ENCODE assay signal across 11 cellular contexts in the genomic region with DNA sequence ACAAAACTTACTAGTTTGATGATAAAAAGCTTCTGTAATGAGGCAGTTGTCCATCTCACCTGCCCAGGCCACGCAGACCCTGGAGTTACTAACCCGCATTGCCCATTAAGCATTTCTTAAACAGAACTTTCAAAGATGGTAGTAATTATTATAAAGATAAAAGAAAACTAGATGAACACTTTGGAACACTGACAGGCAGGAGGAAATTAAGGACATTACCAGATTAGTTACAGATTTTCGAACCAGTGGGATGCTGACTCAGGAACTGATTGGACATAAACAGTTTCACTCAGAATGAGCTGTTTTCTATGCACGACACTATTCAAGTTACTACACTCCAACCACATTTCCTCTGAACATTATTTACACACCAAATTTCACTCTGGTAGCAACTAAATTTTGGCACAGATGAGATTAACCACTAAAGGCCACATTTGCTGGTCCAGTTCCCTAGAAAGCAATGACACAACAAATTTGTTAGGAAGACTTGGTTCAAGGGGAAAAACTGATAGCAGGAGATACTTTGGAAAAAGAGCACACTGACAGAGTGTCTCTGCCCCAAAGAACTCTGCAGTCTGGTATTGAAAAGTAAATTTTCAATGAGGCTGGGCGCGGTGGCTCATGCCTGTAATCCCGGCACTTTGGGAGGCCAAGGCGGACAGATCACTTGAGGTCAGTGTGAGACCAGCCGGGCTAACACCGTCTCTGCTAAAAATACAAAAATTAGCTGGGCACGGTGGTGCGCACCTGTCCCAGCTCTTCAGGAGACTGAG. TPM values are rescaled to one million over a fixed set of nuclear protein-coding genes. Genes with fewer than 3 reads are reported as not detected.
DNase-seq lines count a peak whose midpoint lies in the region; ATAC-seq, FAIRE-seq and TF ChIP-seq lines count a peak whose summit lies in the region.
"Had no signal": no experiment of that assay in that cellular context is flagged by ENCODE, and none has a peak within 500 bp of the region (broad histone marks: within the 10 kb centered on the region; RNA-seq: fewer than 3 reads in every experiment).

No MANE protein-coding gene starts in this region.

- no peak overlapping the region for H3K4me3 Mint-ChIP-seq in activated B cell treated with CpG ODN at 0.5 μM for 24 hours

- TF ChIP-seq POLR2A in GM12891 (IDR thresholded peaks at IDR 0.05; ENCODE audit: low read depth, low read length): no peak; the same call in 1 of the 2 replicates
- no peak for TF ChIP-seq POLR2A in esophagus squamous epithelium (IDR thresholded peaks at IDR 0.05)

- H3K36me3 Mint-ChIP-seq in activated B cell treated with CpG ODN at 0.5 μM for 24 hours (ENCODE audit: low read depth): peaks cover 76% of the 10 kb centered on the region

- no peak for FAIRE-seq in GM12891 (lab: Jason Lieb, UNC)

- H3K9me3 ChIP-seq in A673 (ENCODE audit: low read depth, low read length, poor library complexity, severe bottlenecking) (no peaks in the 10 kb centered on the region), hepatocyte (ENCODE audit: low read depth) (no peaks in the 10 kb centered on the region), esophagus squamous epithelium (no peaks in the 10 kb centered on the region)
- H3K9me3 ChIP-seq: uterus had no signal

- no peaks in the 10 kb centered on the region for H3K27me3 Mint-ChIP-seq in activated B cell treated with CpG ODN at 0.5 μM for 24 hours

- CTCF ChIA-PET in A673 (lab: Charles Lee) (no interaction called here), activated B cell treated with CpG ODN at 0.5 μM for 24 hours (lab: Charles Lee) (interaction anchor here (0.9 kb wide), 1 partner anchor 29 kb away, joined by 3 read pairs; no protein-coding TSS in a partner anchor)

- no peak for TF ChIP-seq CTCF in A673 (conservative IDR thresholded peaks at IDR 0.05; ENCODE audit: low read depth, low read length)
- no peak for TF ChIP-seq CTCF in activated B cell treated with CpG ODN at 0.5 μM for 24 hours (IDR thresholded peaks at IDR 0.05)
- no peak for TF ChIP-seq CTCF in hepatocyte (IDR thresholded peaks at IDR 0.05; ENCODE audit: poor library complexity)
- TF ChIP-seq CTCF in esophagus squamous epithelium (IDR thresholded peaks at IDR 0.05): no peak

- POLR2A ChIA-PET in A673 (lab: Charles Lee; ENCODE audit: low non-redundant PET): no interaction called here
- POLR2A ChIA-PET in activated B cell treated with CpG ODN at 0.5 μM for 24 hours (lab: Charles Lee): interaction anchor here (0.7 to 2.0 kb wide), 9 partner anchors 17 to 73 kb away, joined by 3 to 9 read pairs (median 4); a partner anchor contains a TSS

- intact Hi-C loops in A673 (cut with micrococcal nuclease; ENCODE audit: unreplicated experiment): loop anchor here (5.0 kb wide), 1 partner anchor 35 kb away; no protein-coding TSS in a partner anchor
- intact Hi-C loops in activated B cell treated with CpG ODN at 0.5 μM for 24 hours (cut with micrococcal nuclease): no loop called here
- intact Hi-C loops in esophagus squamous epithelium (cut with DNase I): no loop called here

- H3K9me3 Mint-ChIP-seq in activated B cell treated with CpG ODN at 0.5 μM for 24 hours: no peaks in the 10 kb centered on the region

- H3K4me1 Mint-ChIP-seq in activated B cell treated with CpG ODN at 0.5 μM for 24 hours: peaks cover 26% of the 10 kb centered on the region

- no peak overlapping the region for H2AFZ ChIP-seq in hepatocyte

- H4K20me1 ChIP-seq in hepatocyte (ENCODE audit: insufficient read depth, poor library complexity, severe bottlenecking): peaks cover 50% of the 10 kb centered on the region

- H3K4me1 ChIP-seq in A673 (ENCODE audit: insufficient read depth, low read length, poor library complexity, severe bottlenecking) (peaks cover 28% of the 10 kb centered on the region), hepatocyte (ENCODE audit: insufficient read depth) (peaks cover 16% of the 10 kb centered on the region), esophagus squamous epithelium (peaks cover 14 to 38% (median 21%) of the 10 kb centered on the region in 3 donors)

- H3K27ac ChIP-seq in A673 (ENCODE audit: low read depth, low read length, poor library complexity, severe bottlenecking): peak overlapping the region; percentile 57
- H3K27ac ChIP-seq in hepatocyte: peak overlapping the region; percentile 9
- H3K27ac ChIP-seq in esophagus squamous epithelium: no peak overlapping the region
- H3K27ac ChIP-seq: uterus had no signal

- H3K27ac Mint-ChIP-seq in activated B cell treated with CpG ODN at 0.5 μM for 24 hours: peak overlapping the region; percentile 37

- BruUV-seq in A673 (replicated peaks; lab: Mats Ljungman, UMichigan): no TSS peak

- ATAC-seq in activated B cell treated with CpG ODN at 0.5 μM for 24 hours (ENCODE audit: low read depth): no peak
- no peak for ATAC-seq in HG03432 (IDR thresholded peaks at IDR 0.05; ENCODE audit: unreplicated experiment)

- peaks cover 62% of the 10 kb centered on the region for H3K36me3 ChIP-seq in A673 (ENCODE audit: insufficient read depth, low read length, poor library complexity, severe bottlenecking)
- H3K36me3 ChIP-seq in hepatocyte (replicated peaks; ENCODE audit: insufficient read depth, low read depth): peaks cover 5% of the 10 kb centered on the region
- peaks cover 19 to 64% (median 39%) of the 10 kb centered on the region in 3 donors for H3K36me3 ChIP-seq in esophagus squamous epithelium
- H3K36me3 ChIP-seq: uterus had no signal

- peaks cover 60% of the 10 kb centered on the region for H3K79me2 ChIP-seq in hepatocyte

- H3K4me3 ChIP-seq in A673 (ENCODE audit: low read depth, low read length, poor library complexity, severe bottlenecking) (no peak overlapping the region), hepatocyte (no peak overlapping the region), esophagus squamous epithelium (no peak overlapping the region)
- H3K4me3 ChIP-seq: uterus had no signal

- WGBS in hepatocyte (ENCODE audit: low lambda C conversion rate, missing lambda C conversion rate): 91% methylated on average over 12 of the region's 12 CpGs
- 76 to 84% methylated on average over 12 of the region's 12 CpGs for WGBS in esophagus squamous epithelium, 2 donors

- H3K27me3 ChIP-seq in A673 (replicated peaks; ENCODE audit: insufficient read depth, low read depth, low read length, poor library complexity) (no peaks in the 10 kb centered on the region), hepatocyte (no peaks in the 10 kb centered on the region), esophagus squamous epithelium (no peaks in the 10 kb centered on the region)
- H3K27me3 ChIP-seq: uterus had no signal

- DNase-seq in A673 (ENCODE audit: low spot score) (peak; percentile 27), GM12891 (ENCODE audit: insufficient read length, low spot score) (no peak), activated B cell treated with CpG ODN at 0.5 μM for 24 hours (no peak), hepatocyte (ENCODE audit: low spot score) (no peak), esophagus squamous epithelium (lab: John Stamatoyannopoulos, UW) (no peak), putamen (ENCODE audit: low spot score) (no peak)
- no peak for DNase-seq in stimulated activated CD4-positive, alpha-beta T cell treated with anti-CD3 and anti-CD28 coated beads, Interleukin-4, amount 100 ng/mL, for 24 hours
- DNase-seq: kidney glomerular epithelial cell, NCI-H1930 had no signal

- H3K4me2 ChIP-seq in hepatocyte: no peak overlapping the region

- H3K9me2 ChIP-seq in hepatocyte (replicated peaks; ENCODE audit: insufficient read depth): no peaks in the 10 kb centered on the region

TF ChIP-seq in GM12891, 5 proteins besides CTCF, POLR2A, EP300 and RAD21:
- no peak for TF ChIP-seq TAF1 (IDR thresholded peaks at IDR 0.05; ENCODE audit: low read depth, low read length)
- TF ChIP-seq POLR2AphosphoS5 (IDR thresholded peaks at IDR 0.05; ENCODE audit: low read depth, low read length): peak; percentile 77
- no peak for TF ChIP-seq SPI1 (IDR thresholded peaks at IDR 0.05; ENCODE audit: low read depth, low read length)
- peak; percentile 61; the same call in 1 of the 2 replicates for TF ChIP-seq POU2F2 (IDR thresholded peaks at IDR 0.05; ENCODE audit: low read depth, low read length)
- TF ChIP-seq PAX5 (IDR thresholded peaks at IDR 0.05; ENCODE audit: insufficient read depth, low read length, severe bottlenecking): no peak

RNA-seq across cellular contexts. Expression of a gene that starts 3.0 kb away (rescaled TPM):
- total RNA-seq in A673 (2021) (134 and 153 TPM in 2 replicates), activated B cell treated with CpG ODN at 0.5 μM for 24 hours (96.8 and 131 TPM in 2 replicates), hepatocyte (285 and 383 TPM in 2 replicates), esophagus squamous epithelium (100 to 1,000 TPM; 178 to 290 (median 228) TPM)
- polyA plus RNA-seq in GM12891 (2012; ENCODE audit: low read depth, missing spikeins): 268 TPM
- 629 and 634 TPM in 2 replicates for polyA plus RNA-seq in hepatocyte

RNA-seq across cellular contexts. Expression of a gene that starts 3.1 kb away (rescaled TPM):
- total RNA-seq in A673 (2021) (22.2 and 23.2 TPM in 2 replicates), activated B cell treated with CpG ODN at 0.5 μM for 24 hours (27.1 and 30.6 TPM in 2 replicates), hepatocyte (48.5 and 49.0 TPM in 2 replicates), esophagus squamous epithelium (10 to 100 TPM; 16.4 to 39.9 (median 24.2) TPM)
- 23.4 TPM for polyA plus RNA-seq in GM12891 (2012; ENCODE audit: low read depth, missing spikeins)
- polyA plus RNA-seq in hepatocyte: 30.2 and 38.1 TPM in 2 replicates

RNA-seq across cellular contexts. Expression of a gene that starts 37.5 kb away (rescaled TPM):
- total RNA-seq in A673 (2021): 273 TPM in 2 replicates
- polyA plus RNA-seq in GM12891 (2012; ENCODE audit: low read depth, missing spikeins): 160 TPM
- total RNA-seq in activated B cell treated with CpG ODN at 0.5 μM for 24 hours: 234 and 264 TPM in 2 replicates
- 66.9 and 68.9 TPM in 2 replicates for total RNA-seq in hepatocyte
- 91.1 and 93.4 TPM in 2 replicates for polyA plus RNA-seq in hepatocyte
- 10 to 100 TPM; 47.3 to 98.2 (median 75.9) TPM for total RNA-seq in esophagus squamous epithelium

RNA-seq across cellular contexts. Expression of a gene that starts 37.5 kb away (rescaled TPM):
- total RNA-seq in A673 (2021) (114 and 124 TPM in 2 replicates), activated B cell treated with CpG ODN at 0.5 μM for 24 hours (129 and 139 TPM in 2 replicates), hepatocyte (53.7 and 57.3 TPM in 2 replicates), esophagus squamous epithelium (10 to 100 TPM; 14.2 to 35.5 (median 30.0) TPM)
- polyA plus RNA-seq in GM12891 (2012; ENCODE audit: low read depth, missing spikeins): 34.0 TPM
- polyA plus RNA-seq in hepatocyte: 20.6 and 22.5 TPM in 2 replicates

RNA-seq across cellular contexts. Expression of a gene that starts 39.8 kb away (rescaled TPM):
- total RNA-seq in A673 (2021) (316 and 329 TPM in 2 replicates), activated B cell treated with CpG ODN at 0.5 μM for 24 hours (432 and 483 TPM in 2 replicates), hepatocyte (334 and 423 TPM in 2 replicates), esophagus squamous epithelium (100 to 1,000 TPM; 149 to 326 (median 182) TPM)
- 170 TPM for polyA plus RNA-seq in GM12891 (2012; ENCODE audit: low read depth, missing spikeins)
- 200 and 260 TPM in 2 replicates for polyA plus RNA-seq in hepatocyte

Comparison
In these comparisons a context has a peak if more than half of its experiments do, and no peak if none do; other contexts are left out.
1. H3K27ac ChIP-seq: peak in A673 (single experiment) and hepatocyte (single experiment); none in esophagus squamous epithelium (0 of 4).